Comparison of ENCODE assay signal across 11 cellular contexts in the genomic region with DNA sequence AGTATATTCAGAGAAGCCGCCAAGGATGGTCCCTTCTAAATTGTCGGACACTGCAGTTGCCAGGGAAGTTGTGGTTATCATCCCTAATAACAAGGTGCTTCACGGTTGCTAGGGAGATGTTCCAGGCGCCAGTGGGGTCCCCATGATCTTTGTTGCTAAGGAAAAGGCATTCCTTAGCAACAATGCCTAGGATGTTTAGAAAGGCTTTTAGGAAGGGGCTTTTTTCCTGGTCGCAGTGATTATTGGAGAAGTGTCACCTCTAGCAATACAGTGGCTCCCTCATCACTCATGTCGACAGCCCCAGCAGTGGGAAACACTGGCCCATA. TPM values are rescaled to one million over a fixed set of nuclear protein-coding genes. Genes with fewer than 3 reads are reported as not detected.
"Had no signal": no experiment of that assay in that cellular context is flagged by ENCODE, and none has a peak within 500 bp of the region (broad histone marks: within the 10 kb centered on the region; RNA-seq: fewer than 3 reads in every experiment).

No MANE protein-coding gene starts in this region.

- H3K27ac ChIP-seq: gastrocnemius medialis, psoas muscle, sigmoid colon, upper lobe of left lung had no signal

- H3K27me3 Mint-ChIP-seq: activated CD4-positive, alpha-beta memory T cell treated with anti-CD3 and anti-CD28 coated beads, Interleukin-2, amount 10 ng/mL, durations not matched to agents 7 days and 5 days; activated naive CD8-positive, alpha-beta T cell treated with anti-CD3 and anti-CD28 coated beads for 36 hours had no signal

- H3K27ac Mint-ChIP-seq: activated CD4-positive, alpha-beta memory T cell treated with anti-CD3 and anti-CD28 coated beads, Interleukin-2, amount 10 ng/mL, durations not matched to agents 7 days and 5 days; activated naive CD8-positive, alpha-beta T cell treated with anti-CD3 and anti-CD28 coated beads for 36 hours; activated T-cell treated with anti-CD3 and anti-CD28 coated beads, Interleukin-2, amount 50 U/mL, for 72 hours had no signal

- H3K4me3 Mint-ChIP-seq: activated CD4-positive, alpha-beta memory T cell treated with anti-CD3 and anti-CD28 coated beads, Interleukin-2, amount 10 ng/mL, durations not matched to agents 7 days and 5 days; activated naive CD8-positive, alpha-beta T cell treated with anti-CD3 and anti-CD28 coated beads for 36 hours; activated T-cell treated with anti-CD3 and anti-CD28 coated beads, Interleukin-2, amount 50 U/mL, for 72 hours had no signal

- H3K9me3 ChIP-seq: gastrocnemius medialis, psoas muscle, sigmoid colon, upper lobe of left lung had no signal

- H3K4me1 Mint-ChIP-seq: activated naive CD8-positive, alpha-beta T cell treated with anti-CD3 and anti-CD28 coated beads for 36 hours had no signal

- H3K9me3 Mint-ChIP-seq: activated CD4-positive, alpha-beta memory T cell treated with anti-CD3 and anti-CD28 coated beads, Interleukin-2, amount 10 ng/mL, durations not matched to agents 7 days and 5 days; activated naive CD8-positive, alpha-beta T cell treated with anti-CD3 and anti-CD28 coated beads for 36 hours; activated T-cell treated with anti-CD3 and anti-CD28 coated beads, Interleukin-2, amount 50 U/mL, for 72 hours had no signal

- H3K4me3 ChIP-seq: dorsolateral prefrontal cortex, gastrocnemius medialis, psoas muscle, sigmoid colon, upper lobe of left lung had no signal

- DNase-seq: activated gamma-delta T cell treated with Interleukin-2 at 50 U/mL for 16 hours; activated naive CD8-positive, alpha-beta T cell treated with anti-CD3 and anti-CD28 coated beads for 36 hours; gastrocnemius medialis; sigmoid colon; stimulated activated CD4-positive, alpha-beta T cell treated with anti-CD3 and anti-CD28 coated beads, Interleukin-2, amount 100 ng/mL, for 24 hours; stimulated activated naive CD4-positive, alpha-beta T cell treated with Interleukin-2 at 50 U/mL for 16 hours; upper lobe of left lung had no signal

- H3K4me1 ChIP-seq: gastrocnemius medialis, psoas muscle, sigmoid colon, upper lobe of left lung had no signal

- H3K36me3 ChIP-seq: gastrocnemius medialis had no signal

- H3K27me3 ChIP-seq: dorsolateral prefrontal cortex, gastrocnemius medialis, upper lobe of left lung had no signal

RNA-seq across cellular contexts. Expression of a gene that starts 6.3 kb away (rescaled TPM):
- total RNA-seq: activated naive CD8-positive, alpha-beta T cell treated with anti-CD3 and anti-CD28 coated beads for 36 hours had no signal
